In the genomic region with DNA sequence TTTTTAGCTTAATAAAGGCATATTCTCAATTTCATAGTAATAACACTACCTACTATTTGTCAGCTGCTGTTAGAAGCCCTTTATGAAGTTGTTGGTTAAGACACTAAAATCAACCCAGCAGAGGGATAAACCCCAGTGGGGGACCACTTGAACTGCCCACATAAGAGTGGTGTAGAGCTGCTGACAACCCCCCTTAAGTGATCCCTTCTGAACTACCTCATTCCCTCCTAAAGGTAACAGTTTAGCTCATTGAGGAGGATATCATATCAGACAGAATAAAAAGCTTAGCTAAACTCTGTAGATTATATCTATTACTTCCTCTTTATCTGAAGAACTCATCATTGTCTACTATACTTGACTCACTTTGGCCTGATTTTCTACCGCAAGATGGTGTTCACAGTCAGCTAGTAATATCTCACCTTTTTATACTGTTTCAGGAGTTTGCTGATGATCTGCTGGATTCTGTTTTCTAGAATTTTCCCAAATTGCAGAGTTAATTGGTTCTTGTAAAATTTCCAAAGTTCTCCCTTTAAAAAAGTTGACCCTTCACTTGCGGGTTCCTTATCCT, we compare ENCODE assay signal across 19 cellular contexts. TPM values are rescaled to one million over a fixed set of nuclear protein-coding genes. Genes with fewer than 3 reads are reported as not detected.
DNase-seq lines count a peak whose midpoint lies in the region; ATAC-seq and TF ChIP-seq lines count a peak whose summit lies in the region.
"Had no signal": no experiment of that assay in that cellular context is flagged by ENCODE, and none has a peak within 500 bp of the region (broad histone marks: within the 10 kb centered on the region; RNA-seq: fewer than 3 reads in every experiment).

No MANE protein-coding gene starts in this region.

- DNase-seq in activated naive CD4-positive, alpha-beta T cell treated with anti-CD3 and anti-CD28 coated beads, Interleukin-2, amount 50 U/mL, for 16 hours = no peak
- DNase-seq in NB4 (ENCODE audit: low read depth) (peak; percentile 23), hypothalamus (lab: John Stamatoyannopoulos, UW) (no peak), NCI-H1694 treated with DMSO at 0.1 percent for 48 hours (lab: John Stamatoyannopoulos, UW) (no peak), hippocampal formation (lab: John Stamatoyannopoulos, UW) (no peak)
- no peak for DNase-seq in activated T-helper 2 cell treated with anti-CD3 and anti-CD28 coated beads, Interferon-gamma antibody, Interleukin-2, Interleukin-4, amounts not matched to agents 10 μg/mL and 5 μg/mL and 100 μg/mL, durations not matched to agents 14 hours and 24 hours and 36 hours (ENCODE audit: low spot score)
- no peak for DNase-seq in stimulated activated effector memory CD8-positive, alpha-beta T cell treated with anti-CD3 and anti-CD28 coated beads, Interleukin-12 subunit alpha, Interleukin-12 subunit beta, amount 100 ng/mL, for 72 hours (ENCODE audit: low spot score in 2 of 2)
- DNase-seq: Caco-2; kidney glomerular epithelial cell; NCI-H1930; NCI-H524; nephron progenitor cell; SJCRH30; stimulated activated CD4-positive, alpha-beta T cell treated with anti-CD3 and anti-CD28 coated beads, Interleukin-2, amount 100 ng/mL, for 48 hours had no signal

- no peak overlapping the region for H3K4me3 ChIP-seq in NB4 (ENCODE audit: low read depth, low read length)
- H3K4me3 ChIP-seq: ascending aorta, SJCRH30, suprapubic skin had no signal

- H3K27me3 Mint-ChIP-seq in activated naive CD4-positive, alpha-beta T cell treated with anti-CD3 and anti-CD28 coated beads, Interleukin-2, amount 50 U/mL, for 24 hours = no peaks in the 10 kb centered on the region
- H3K27me3 Mint-ChIP-seq in activated T-helper 2 cell treated with anti-CD3 and anti-CD28 coated beads, Interferon-gamma antibody, Interleukin-2, Interleukin-4, amounts not matched to agents 10 μg/mL and 5 μg/mL and 100 μg/mL, durations not matched to agents 14 hours and 24 hours and 36 hours (ENCODE audit: low read depth) = no peaks in the 10 kb centered on the region
- H3K27me3 Mint-ChIP-seq: memory B cell had no signal

- peak; percentile 95 for ATAC-seq in stimulated activated effector memory CD8-positive, alpha-beta T cell treated with anti-CD3 and anti-CD28 coated beads, Interleukin-12 subunit alpha, Interleukin-12 subunit beta, amount 100 ng/mL, for 72 hours

- no peak for TF ChIP-seq CTCF in NB4 (IDR thresholded peaks at IDR 0.05; ENCODE audit: low read depth, low read length)

- peak overlapping the region; percentile 62 for H3K27ac Mint-ChIP-seq in activated naive CD4-positive, alpha-beta T cell treated with anti-CD3 and anti-CD28 coated beads, Interleukin-2, amount 50 U/mL, for 24 hours
- H3K27ac Mint-ChIP-seq in activated T-helper 2 cell treated with anti-CD3 and anti-CD28 coated beads, Interferon-gamma antibody, Interleukin-2, Interleukin-4, amounts not matched to agents 10 μg/mL and 5 μg/mL and 100 μg/mL, durations not matched to agents 14 hours and 24 hours and 36 hours = peak overlapping the region; percentile 81
- peak overlapping the region; percentile 92 for H3K27ac Mint-ChIP-seq in stimulated activated effector memory CD8-positive, alpha-beta T cell treated with anti-CD3 and anti-CD28 coated beads, Interleukin-12 subunit alpha, Interleukin-12 subunit beta, amount 100 ng/mL, for 72 hours
- H3K27ac Mint-ChIP-seq: memory B cell, nephron progenitor cell had no signal

- H3K36me3 Mint-ChIP-seq in activated naive CD4-positive, alpha-beta T cell treated with anti-CD3 and anti-CD28 coated beads, Interleukin-2, amount 50 U/mL, for 24 hours = peaks cover 23% of the 10 kb centered on the region
- peaks cover 95% of the 10 kb centered on the region for H3K36me3 Mint-ChIP-seq in activated T-helper 2 cell treated with anti-CD3 and anti-CD28 coated beads, Interferon-gamma antibody, Interleukin-2, Interleukin-4, amounts not matched to agents 10 μg/mL and 5 μg/mL and 100 μg/mL, durations not matched to agents 14 hours and 24 hours and 36 hours (ENCODE audit: low read depth)
- H3K36me3 Mint-ChIP-seq in stimulated activated effector memory CD8-positive, alpha-beta T cell treated with anti-CD3 and anti-CD28 coated beads, Interleukin-12 subunit alpha, Interleukin-12 subunit beta, amount 100 ng/mL, for 72 hours = peaks cover 100% of the 10 kb centered on the region

- peaks cover 44% of the 10 kb centered on the region for H3K4me1 Mint-ChIP-seq in activated naive CD4-positive, alpha-beta T cell treated with anti-CD3 and anti-CD28 coated beads, Interleukin-2, amount 50 U/mL, for 24 hours
- peaks cover 54% of the 10 kb centered on the region for H3K4me1 Mint-ChIP-seq in activated T-helper 2 cell treated with anti-CD3 and anti-CD28 coated beads, Interferon-gamma antibody, Interleukin-2, Interleukin-4, amounts not matched to agents 10 μg/mL and 5 μg/mL and 100 μg/mL, durations not matched to agents 14 hours and 24 hours and 36 hours (ENCODE audit: low read depth)
- H3K4me1 Mint-ChIP-seq in stimulated activated effector memory CD8-positive, alpha-beta T cell treated with anti-CD3 and anti-CD28 coated beads, Interleukin-12 subunit alpha, Interleukin-12 subunit beta, amount 100 ng/mL, for 72 hours = peaks cover 60% of the 10 kb centered on the region
- H3K4me1 Mint-ChIP-seq: memory B cell had no signal

- H3K4me3 Mint-ChIP-seq in activated naive CD4-positive, alpha-beta T cell treated with anti-CD3 and anti-CD28 coated beads, Interleukin-2, amount 50 U/mL, for 24 hours = no peak overlapping the region
- peak overlapping the region; percentile 58 for H3K4me3 Mint-ChIP-seq in activated T-helper 2 cell treated with anti-CD3 and anti-CD28 coated beads, Interferon-gamma antibody, Interleukin-2, Interleukin-4, amounts not matched to agents 10 μg/mL and 5 μg/mL and 100 μg/mL, durations not matched to agents 14 hours and 24 hours and 36 hours (ENCODE audit: low read depth)
- peak overlapping the region; percentile 69 for H3K4me3 Mint-ChIP-seq in stimulated activated effector memory CD8-positive, alpha-beta T cell treated with anti-CD3 and anti-CD28 coated beads, Interleukin-12 subunit alpha, Interleukin-12 subunit beta, amount 100 ng/mL, for 72 hours
- H3K4me3 Mint-ChIP-seq: memory B cell, nephron progenitor cell had no signal

- no peaks in the 10 kb centered on the region for H3K9me3 Mint-ChIP-seq in activated naive CD4-positive, alpha-beta T cell treated with anti-CD3 and anti-CD28 coated beads, Interleukin-2, amount 50 U/mL, for 24 hours
- no peaks in the 10 kb centered on the region for H3K9me3 Mint-ChIP-seq in activated T-helper 2 cell treated with anti-CD3 and anti-CD28 coated beads, Interferon-gamma antibody, Interleukin-2, Interleukin-4, amounts not matched to agents 10 μg/mL and 5 μg/mL and 100 μg/mL, durations not matched to agents 14 hours and 24 hours and 36 hours
- H3K9me3 Mint-ChIP-seq in stimulated activated effector memory CD8-positive, alpha-beta T cell treated with anti-CD3 and anti-CD28 coated beads, Interleukin-12 subunit alpha, Interleukin-12 subunit beta, amount 100 ng/mL, for 72 hours = no peaks in the 10 kb centered on the region
- H3K9me3 Mint-ChIP-seq: memory B cell, nephron progenitor cell had no signal

- intact Hi-C loops in activated T-helper 2 cell treated with anti-CD3 and anti-CD28 coated beads, Interferon-gamma antibody, Interleukin-2, Interleukin-4, amounts not matched to agents 10 μg/mL and 5 μg/mL and 100 μg/mL, durations not matched to agents 14 hours and 24 hours and 36 hours (cut with micrococcal nuclease) = loop anchor here (1.0 kb wide), 3 partner anchors 15 to 79 kb away; no protein-coding TSS in a partner anchor

- no peak for TF ChIP-seq POLR2A in NB4 (IDR thresholded peaks at IDR 0.05; ENCODE audit: extremely low read depth, insufficient read length)

RNA-seq across cellular contexts. Expression of gene GALM, which starts 16.2 kb away (rescaled TPM):
- total RNA-seq in activated T-helper 2 cell treated with anti-CD3 and anti-CD28 coated beads, Interferon-gamma antibody, Interleukin-2, Interleukin-4, amounts not matched to agents 10 μg/mL and 5 μg/mL and 100 μg/mL, durations not matched to agents 14 hours and 24 hours and 36 hours = 42.1 and 43.0 TPM in 2 replicates
- total RNA-seq: HT1080 had no signal
